8 cellular contexts compared by ENCODE assay signal in the genomic region with DNA sequence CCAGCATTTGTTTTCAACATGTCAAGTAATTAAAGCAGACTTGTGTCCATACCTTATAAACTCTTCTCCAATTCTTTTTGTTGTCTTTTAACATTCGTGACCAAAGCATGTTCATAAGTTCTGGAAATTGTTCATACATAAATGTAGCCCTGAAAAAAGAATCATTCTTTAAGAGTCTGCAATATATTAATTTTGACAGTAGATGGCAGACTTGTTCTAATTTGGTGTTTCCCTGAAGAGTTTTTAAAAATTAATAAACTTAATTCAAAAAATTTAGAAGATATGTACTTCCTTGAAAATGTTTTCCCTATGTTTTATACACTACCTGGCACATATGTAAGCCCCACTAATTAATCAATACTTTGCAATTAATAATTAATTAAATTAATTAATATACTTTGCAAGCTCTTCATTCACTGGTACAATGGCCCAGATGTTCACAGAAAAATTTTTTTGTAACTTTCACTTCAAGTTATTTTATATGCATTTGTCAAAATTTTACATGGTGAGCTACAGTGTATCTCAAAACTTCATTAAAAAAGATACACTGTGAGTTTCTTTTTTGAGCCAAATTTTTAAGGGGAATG. TPM values are rescaled to one million over a fixed set of nuclear protein-coding genes. Genes with fewer than 3 reads are reported as not detected.
A peak's percentile ranks its signal among the peaks of the same experiment; 100 is the strongest.
DNase-seq lines count a peak whose midpoint lies in the region; ATAC-seq and TF ChIP-seq lines count a peak whose summit lies in the region.

No MANE protein-coding gene starts in this region.

- H3K9me3 ChIP-seq in endodermal cell (ENCODE audit: control insufficient read depth, low read length) (peaks cover 4% of the 10 kb centered on the region), sigmoid colon (no peaks in the 10 kb centered on the region)

- H4K20me1 ChIP-seq in GM23338 (replicated peaks; ENCODE audit: insufficient read depth), result peaks cover 13% of the 10 kb centered on the region

- intact Hi-C loops in sigmoid colon (cut with DNase I), result loop anchor here (2.0 to 10.0 kb wide), 6 partner anchors 59 to 1288 kb away; no protein-coding TSS in a partner anchor

- no peak overlapping the region for H3K9ac ChIP-seq in endodermal cell (ENCODE audit: extremely low read depth, low read length, poor library complexity, severe bottlenecking)

- H3K79me2 ChIP-seq in GM23338 (replicated peaks; ENCODE audit: insufficient read depth), result peaks cover 54% of the 10 kb centered on the region

- H3K4me1 ChIP-seq in endodermal cell (ENCODE audit: control insufficient read depth, insufficient read depth, low read length) (peaks cover 3% of the 10 kb centered on the region), sigmoid colon (peaks cover 0 to 69% (median 50%) of the 10 kb centered on the region in 4 donors), GM23338 (ENCODE audit: insufficient read depth) (peaks cover 10% of the 10 kb centered on the region)

- H3K27me3 ChIP-seq in endodermal cell (ENCODE audit: control insufficient read depth, insufficient read depth, low read length, poor library complexity, severe bottlenecking) (no peaks in the 10 kb centered on the region), sigmoid colon (no peaks in the 10 kb centered on the region), GM23338 (ENCODE audit: insufficient read depth) (no peaks in the 10 kb centered on the region)

- H3K4me3 ChIP-seq in NB4 (ENCODE audit: low read depth, low read length) (no peak overlapping the region), endodermal cell (ENCODE audit: low read length) (no peak overlapping the region), sigmoid colon (no peak overlapping the region), GM23338 (no peak overlapping the region)

- TF ChIP-seq POLR2A in NB4 (IDR thresholded peaks at IDR 0.05; ENCODE audit: extremely low read depth, insufficient read length) (no peak), sigmoid colon (IDR thresholded peaks at IDR 0.05) (no peak)

- H3K27ac ChIP-seq in endodermal cell (ENCODE audit: low read depth, low read length) (no peak overlapping the region), sigmoid colon (peak overlapping the region in 3 of 4 donors; percentile 55 to 85 (median 84)), GM23338 (ENCODE audit: low read depth) (no peak overlapping the region)

- no peak overlapping the region for H3K4me2 ChIP-seq in GM23338

- H3K9me3 Mint-ChIP-seq in endodermal cell (peaks cover 2% of the 10 kb centered on the region), GM23338 (no peaks in the 10 kb centered on the region)

- H3K27me3 Mint-ChIP-seq in endodermal cell (ENCODE audit: insufficient read depth), result no peaks in the 10 kb centered on the region
- H3K27me3 Mint-ChIP-seq in GM23338 (ENCODE audit: insufficient read depth, low read depth, poor library complexity), result no peaks in the 10 kb centered on the region

- H3K36me3 ChIP-seq in endodermal cell (ENCODE audit: control insufficient read depth, insufficient read depth, low read length) (peaks cover 59% of the 10 kb centered on the region), sigmoid colon (peaks cover 0 to 24% (median 11%) of the 10 kb centered on the region in 4 donors), GM23338 (ENCODE audit: insufficient read depth) (peaks cover 28% of the 10 kb centered on the region)

- TF ChIP-seq CTCF in NB4 (IDR thresholded peaks at IDR 0.05; ENCODE audit: low read depth, low read length), result no peak
- TF ChIP-seq CTCF in endodermal cell (conservative IDR thresholded peaks at IDR 0.05), result peak; percentile 83
- peak; percentile 17 to 58 (median 24) for TF ChIP-seq CTCF in sigmoid colon (IDR thresholded peaks at IDR 0.05)
- TF ChIP-seq CTCF in GM23338 (conservative IDR thresholded peaks at IDR 0.05; ENCODE audit: low read depth in 2 of 2), result peak in 1 of 2 experiments; percentile 64; a peak in 3 of 4 replicates

- no peak overlapping the region for H2AFZ ChIP-seq in GM23338

- H3F3A ChIP-seq in GM23338 (replicated peaks; ENCODE audit: low read depth), result no peaks in the 10 kb centered on the region

- ATAC-seq in HG03378 (IDR thresholded peaks at IDR 0.05; ENCODE audit: unreplicated experiment) (no peak), GM23338 (no peak), GM21723 (IDR thresholded peaks at IDR 0.05; ENCODE audit: unreplicated experiment) (no peak)

- H3K4me3 Mint-ChIP-seq in endodermal cell, result no peak overlapping the region
- no peak overlapping the region for H3K4me3 Mint-ChIP-seq in GM23338

- H3K9me2 ChIP-seq in GM23338 (ENCODE audit: insufficient read depth), result no peaks in the 10 kb centered on the region

- peaks cover 26% of the 10 kb centered on the region for H3K4me1 Mint-ChIP-seq in endodermal cell
- peaks cover 21% of the 10 kb centered on the region for H3K4me1 Mint-ChIP-seq in GM23338

- H3K27ac Mint-ChIP-seq in endodermal cell, result no peak overlapping the region
- no peak overlapping the region for H3K27ac Mint-ChIP-seq in GM23338

- H3K36me3 Mint-ChIP-seq in endodermal cell (ENCODE audit: low read depth) (peaks cover 27% of the 10 kb centered on the region), GM23338 (ENCODE audit: low read depth) (peaks cover 29% of the 10 kb centered on the region)

- DNase-seq in NCI-H1694 treated with DMSO at 0.1 percent for 48 hours (lab: John Stamatoyannopoulos, UW) (peak; percentile 11), NCI-H1694 (lab: John Stamatoyannopoulos, UW) (no peak), NB4 (ENCODE audit: low read depth) (peak; percentile 21), endodermal cell (no peak), sigmoid colon (no peak), GM23338 (ENCODE audit: low spot score) (no peak)

- WGBS in endodermal cell (ENCODE audit: insufficient coverage in 1 of 2, insufficient read length in 1 of 2), 2 experiments, result 83 to 92% methylated on average over 1 of the region's 1 CpG
- WGBS in sigmoid colon, 2 donors, result 40 to 68% methylated on average over 1 of the region's 1 CpG

- TF ChIP-seq EP300 in sigmoid colon (IDR thresholded peaks at IDR 0.05), result no peak

TF ChIP-seq in GM23338, 12 proteins besides CTCF, POLR2A, EP300 and RAD21 (continues in another document):
- TF ChIP-seq CREB1 (CRISPR knock-in tag; IDR thresholded peaks at IDR 0.05; ENCODE audit: low read depth) (no peak), STAT1 (IDR thresholded peaks at IDR 0.05; ENCODE audit: unreplicated experiment) (no peak), ZNF114 (CRISPR knock-in tag; IDR thresholded peaks at IDR 0.05) (no peak), EZH2 (IDR thresholded peaks at IDR 0.05; ENCODE audit: low read depth, unreplicated experiment) (no peak), ETS1 (IDR thresholded peaks at IDR 0.05) (no peak), JUNB (IDR thresholded peaks at IDR 0.05; ENCODE audit: unreplicated experiment) (no peak), REST (IDR thresholded peaks at IDR 0.05; ENCODE audit: unreplicated experiment) (no peak), NANOG (IDR thresholded peaks at IDR 0.05; ENCODE audit: borderline replicate concordance) (no peak), ZNF331 (CRISPR knock-in tag; IDR thresholded peaks at IDR 0.05; ENCODE audit: low read depth) (no peak)

RNA-seq across cellular contexts. Expression of gene CLINT1, which starts 42.2 kb away (rescaled TPM):
- total RNA-seq in endodermal cell (10 to 100 TPM; 91.6 to 92.7 TPM), sigmoid colon (100 to 1,000 TPM in 3 of 4 donors, 10 to 100 TPM in 1; 88.1 to 171 (median 109) TPM)
- polyA plus RNA-seq in endodermal cell (2013, experiment 1 of 2), result 66.8 TPM
- polyA plus RNA-seq in endodermal cell (2013, experiment 2 of 2), result 56.7 TPM
- polyA plus RNA-seq in sigmoid colon (10 to 100 TPM; 40.2 to 64.1 (median 53.6) TPM), GM23338 (2016; fragmentation: Nextera tagmentation; extraction: Ambion mirVana) (66.3 and 71.7 TPM in 2 replicates)
- total RNA-seq in GM23338 (2014; rRNA removed; shearing (Covaris generic)), result 82.1 and 101 TPM in 2 replicates

Comparison
In these comparisons a context has a peak if more than half of its experiments do, and no peak if none do; other contexts are left out.
1. DNase-seq: peak in NCI-H1694 treated with DMSO at 0.1 percent for 48 hours (single experiment) and NB4 (single experiment); none in NCI-H1694 (single experiment), endodermal cell (single experiment), sigmoid colon (single experiment) and GM23338 (single experiment).
2. H3K27ac ChIP-seq: peak in sigmoid colon (3 of 4); none in endodermal cell (single experiment) and GM23338 (single experiment).